Comparison of ENCODE assay signal across 8 cellular contexts in the genomic region with DNA sequence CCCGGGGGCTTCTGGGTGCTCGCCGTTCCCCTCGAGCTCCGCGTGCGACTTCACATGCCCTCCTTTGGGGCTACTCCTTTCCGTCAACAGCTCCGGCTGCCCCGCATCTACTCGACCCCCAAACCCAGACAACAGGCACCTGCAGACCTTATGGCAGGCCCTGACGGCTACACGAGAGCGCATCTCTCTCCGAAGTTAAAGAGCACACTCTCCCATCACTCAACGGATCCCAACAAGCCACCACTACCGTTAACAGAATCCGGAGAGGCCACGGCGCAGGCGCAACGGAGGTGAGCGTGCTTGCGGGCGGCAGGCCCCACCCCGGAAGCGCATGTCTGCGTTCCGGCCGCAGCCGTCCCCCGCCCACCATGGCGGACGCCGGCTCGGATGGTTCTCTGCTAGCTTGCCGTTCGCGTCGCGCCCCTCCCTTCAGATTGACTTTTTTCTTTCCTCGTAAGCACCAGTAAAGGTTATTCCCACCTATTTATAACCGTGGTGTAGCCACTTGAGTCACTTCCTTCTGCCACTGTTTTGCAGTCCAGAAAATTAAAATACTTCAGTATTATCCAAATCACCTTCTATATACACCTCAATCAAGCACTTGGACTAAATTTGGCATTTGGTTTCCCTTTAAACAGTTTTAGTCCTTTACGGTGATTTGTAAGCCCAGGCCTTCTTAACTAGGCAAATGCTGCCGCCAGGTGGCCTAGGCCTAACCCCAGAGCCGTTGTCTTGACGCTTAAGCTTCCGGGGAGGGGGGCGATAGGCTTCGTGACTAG. TPM values are rescaled to one million over a fixed set of nuclear protein-coding genes. Genes with fewer than 3 reads are reported as not detected.
DNase-seq lines count a peak whose midpoint lies in the region; ATAC-seq, FAIRE-seq and TF ChIP-seq lines count a peak whose summit lies in the region.

TSS of gene POLG2 (minus strand) at position 269 of the 779 bp plus-strand sequence. CDS start at position 183, 86 bp downstream.

- ATAC-seq in GM21423 (IDR thresholded peaks at IDR 0.05; ENCODE audit: unreplicated experiment): peak; percentile 77
- ATAC-seq in activated CD8-positive, alpha-beta memory T cell treated with anti-CD3 and anti-CD28 coated beads, Interleukin-2, amount 10 ng/mL, durations not matched to agents 7 days and 5 days: peak; percentile 78

- CTCF ChIA-PET in activated CD8-positive, alpha-beta memory T cell treated with anti-CD3 and anti-CD28 coated beads, Interleukin-2, amount 10 ng/mL, durations not matched to agents 7 days and 5 days (lab: Charles Lee): interaction anchor here (0.8 to 11.8 kb wide), 14 partner anchors 9 to 724 kb away, joined by 3 to 308 read pairs (median 3); partner anchors contain the start of genes CCDC47, CEP95 and DDX5

- H3K9ac ChIP-seq in HUES6 (ENCODE audit: low read length): peak within 1 kb of the TSS; percentile 82
- H3K9ac ChIP-seq in NT2/D1 (ENCODE audit: insufficient read length, low read depth): peak within 1 kb of the TSS; percentile 96
- peak within 1 kb of the TSS; percentile 66 for H3K9ac ChIP-seq in endocrine pancreas (ENCODE audit: control insufficient read depth, insufficient read depth, low read length)

- H3K36me3 Mint-ChIP-seq in activated CD8-positive, alpha-beta memory T cell treated with anti-CD3 and anti-CD28 coated beads, Interleukin-2, amount 10 ng/mL, durations not matched to agents 7 days and 5 days: peaks cover 57% of the 10 kb centered on the region

- no peaks in the 10 kb centered on the region for H3K27me3 Mint-ChIP-seq in activated CD8-positive, alpha-beta memory T cell treated with anti-CD3 and anti-CD28 coated beads, Interleukin-2, amount 10 ng/mL, durations not matched to agents 7 days and 5 days

- H3K27me3 ChIP-seq in HUES6 (ENCODE audit: control insufficient read depth, insufficient read depth, low read length): no peaks in the 10 kb centered on the region
- H3K27me3 ChIP-seq in NT2/D1 (ENCODE audit: insufficient read depth, insufficient read length): no peaks in the 10 kb centered on the region
- H3K27me3 ChIP-seq in endocrine pancreas (ENCODE audit: control insufficient read depth, insufficient read depth, low read length): no peaks in the 10 kb centered on the region

- H3K4me1 Mint-ChIP-seq in activated CD8-positive, alpha-beta memory T cell treated with anti-CD3 and anti-CD28 coated beads, Interleukin-2, amount 10 ng/mL, durations not matched to agents 7 days and 5 days: peaks cover 76% of the 10 kb centered on the region

- peak within 1 kb of the TSS; percentile 81 for H3K27ac ChIP-seq in HUES6 (ENCODE audit: low read depth, low read length)
- peak within 1 kb of the TSS; percentile 91 for H3K27ac ChIP-seq in mesodermal cell (ENCODE audit: low read depth, low read length, severe bottlenecking)

- peak within 1 kb of the TSS; percentile 96 for H3K4me3 Mint-ChIP-seq in activated CD8-positive, alpha-beta memory T cell treated with anti-CD3 and anti-CD28 coated beads, Interleukin-2, amount 10 ng/mL, durations not matched to agents 7 days and 5 days

- H3K4me3 ChIP-seq in HUES6 (ENCODE audit: low read depth, low read length) (peak within 1 kb of the TSS; percentile 85), NT2/D1 (ENCODE audit: insufficient read length, low read depth) (peak within 1 kb of the TSS; percentile 94), endocrine pancreas (ENCODE audit: control insufficient read depth, insufficient read depth, low read length) (peak within 1 kb of the TSS; percentile 72), mesodermal cell (ENCODE audit: extremely low read depth, insufficient read depth, low read length, poor library complexity, severe bottlenecking) (peak within 1 kb of the TSS; percentile 75)

- peaks cover 65% of the 10 kb centered on the region for H3K36me3 ChIP-seq in HUES6 (ENCODE audit: control insufficient read depth, insufficient read depth, low read length)
- peaks cover 56% of the 10 kb centered on the region for H3K36me3 ChIP-seq in NT2/D1 (ENCODE audit: insufficient read depth, insufficient read length, low read length)
- peaks cover 13% of the 10 kb centered on the region for H3K36me3 ChIP-seq in endocrine pancreas (ENCODE audit: control insufficient read depth, insufficient read depth, low read length)
- peaks cover 52% of the 10 kb centered on the region for H3K36me3 ChIP-seq in mesodermal cell (ENCODE audit: control insufficient read depth, insufficient read depth, low read length)

- H3K9me3 ChIP-seq in HUES6 (ENCODE audit: control insufficient read depth, insufficient read depth, low read depth, low read length) (no peaks in the 10 kb centered on the region), NT2/D1 (ENCODE audit: insufficient read depth, low read length) (peaks cover 13% of the 10 kb centered on the region), endocrine pancreas (ENCODE audit: control insufficient read depth, low read length) (no peaks in the 10 kb centered on the region), mesodermal cell (ENCODE audit: control insufficient read depth, low read length) (no peaks in the 10 kb centered on the region)

- 0% methylated on average over 34 to 49 of the region's 50 CpGs for WGBS in mesodermal cell (ENCODE audit: insufficient coverage in 2 of 2), 2 experiments

- TF ChIP-seq CTCF in D721Med (IDR thresholded peaks at IDR 0.05; ENCODE audit: insufficient read depth, missing control alignments): peak; percentile 63

- no peaks in the 10 kb centered on the region for H3K9me3 Mint-ChIP-seq in activated CD8-positive, alpha-beta memory T cell treated with anti-CD3 and anti-CD28 coated beads, Interleukin-2, amount 10 ng/mL, durations not matched to agents 7 days and 5 days (ENCODE audit: low read depth)

- H3K27ac Mint-ChIP-seq in activated CD8-positive, alpha-beta memory T cell treated with anti-CD3 and anti-CD28 coated beads, Interleukin-2, amount 10 ng/mL, durations not matched to agents 7 days and 5 days: peak within 1 kb of the TSS; percentile 95

- H3K4me1 ChIP-seq in HUES6 (ENCODE audit: control insufficient read depth, insufficient read depth, low read length) (peaks cover 13% of the 10 kb centered on the region; the same call in 1 of the 2 replicates), NT2/D1 (ENCODE audit: insufficient read depth, insufficient read length) (no peaks in the 10 kb centered on the region), endocrine pancreas (ENCODE audit: control insufficient read depth, insufficient read depth, low read length) (peaks cover 26% of the 10 kb centered on the region), mesodermal cell (ENCODE audit: control insufficient read depth, insufficient read depth, low read length, poor library complexity, severe bottlenecking) (peaks cover 16% of the 10 kb centered on the region)

- FAIRE-seq in D721Med (lab: Jason Lieb, UNC): no peak

- DNase-seq in D721Med (ENCODE audit: insufficient read length, low spot score) (peak; percentile 70), NT2/D1 (ENCODE audit: low read depth, low spot score) (peak; percentile 85)
- DNase-seq in activated CD8-positive, alpha-beta memory T cell treated with anti-CD3 and anti-CD28 coated beads, Interleukin-2, amount 10 ng/mL, durations not matched to agents 7 days and 5 days: peak; percentile 97
- DNase-seq in stimulated activated CD8-positive, alpha-beta memory T cell treated with anti-CD3 and anti-CD28 coated beads, Interleukin-15, amount 100 ng/mL, for 24 hours (ENCODE audit: low read depth): peak; percentile 92

RNA-seq across cellular contexts. Expression of gene POLG2, which starts in this region (rescaled TPM):
- total RNA-seq in activated CD8-positive, alpha-beta memory T cell treated with anti-CD3 and anti-CD28 coated beads, Interleukin-2, amount 10 ng/mL, durations not matched to agents 7 days and 5 days: 10 to 100 TPM; 36.0 to 47.3 TPM
- 15.3 TPM for polyA plus RNA-seq in mesodermal cell (2013, experiment 1 of 2)
- 17.5 TPM for polyA plus RNA-seq in mesodermal cell (2013, experiment 2 of 2)

Comparison
In these comparisons a context has a peak if more than half of its experiments do, and no peak if none do; other contexts are left out.
1. Peak in every context shown above with its lines: DNase-seq, ATAC-seq, H3K4me3 ChIP-seq and H3K27ac ChIP-seq.